ENCODE assay signal across 7 cellular contexts in genomic region chr12:52778833-52779232, GRCh38. TPM values are rescaled to one million over a fixed set of nuclear protein-coding genes. Genes with fewer than 3 reads are reported as not detected.
"Had no signal": no experiment of that assay in that cellular context is flagged by ENCODE, and none has a peak within 500 bp of the region (broad histone marks: within the 10 kb centered on the region; RNA-seq: fewer than 3 reads in every experiment).

No MANE protein-coding gene starts in this region.

- H3K4me3 Mint-ChIP-seq: IgD-negative memory B cell had no signal

- H3K4me3 ChIP-seq: K562 had no signal

- H3K36me3 Mint-ChIP-seq: IgD-negative memory B cell had no signal

- H3K9me3 Mint-ChIP-seq: IgD-negative memory B cell had no signal

- H3K27ac Mint-ChIP-seq: IgD-negative memory B cell had no signal

- H3K27ac ChIP-seq: HL-60 had no signal

- DNase-seq: IMR-90 had no signal

- H3K4me1 Mint-ChIP-seq: IgD-negative memory B cell had no signal

RNA-seq across cellular contexts. Expression of gene KRT76, which starts 1.7 kb away (rescaled TPM):
- total RNA-seq: HepG2, HT-29, HT1080, IMR-90, K562 had no signal

RNA-seq across cellular contexts. Expression of gene KRT3, which starts 17.1 kb away (rescaled TPM):
- total RNA-seq: HepG2, HT-29, IMR-90, K562 had no signal

RNA-seq across cellular contexts. Expression of gene KRT4, which starts 35.1 kb away (rescaled TPM):
- total RNA-seq: HepG2, HT-29, HT1080, K562 had no signal

RNA-seq across cellular contexts. Expression of gene KRT79, which starts 55.3 kb away (rescaled TPM):
- total RNA-seq: HepG2, HT-29 had no signal
